Comparison of ENCODE assay signal across 13 cellular contexts in the genomic region with DNA sequence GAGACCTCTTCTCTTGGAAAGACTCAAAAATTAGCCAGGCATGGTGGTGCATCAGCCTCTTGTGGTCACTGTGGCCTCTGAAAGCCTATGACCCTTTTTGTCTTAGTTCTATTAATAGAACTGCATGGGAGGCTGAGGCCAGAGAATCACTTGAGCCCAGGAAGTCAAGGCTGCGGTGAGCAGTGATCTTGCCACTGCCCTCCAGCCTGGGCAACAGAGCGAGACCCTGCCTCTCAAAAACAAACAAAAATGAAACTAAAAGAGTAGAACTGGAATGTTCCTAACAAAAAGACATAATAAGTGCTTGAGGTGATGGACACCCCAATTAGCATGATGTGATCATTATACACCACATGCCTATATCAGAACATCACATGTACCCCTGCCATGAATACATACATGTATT.
DNase-seq lines count a peak whose midpoint lies in the region; ATAC-seq and TF ChIP-seq lines count a peak whose summit lies in the region.
"Had no signal": no experiment of that assay in that cellular context is flagged by ENCODE, and none has a peak within 500 bp of the region (broad histone marks: within the 10 kb centered on the region; RNA-seq: fewer than 3 reads in every experiment).

No MANE protein-coding gene starts in this region.

- no peaks in the 10 kb centered on the region for H3K9me3 ChIP-seq in heart right ventricle
- H3K9me3 ChIP-seq in aorta (ENCODE audit: control insufficient read depth, low read length): no peaks in the 10 kb centered on the region
- H3K9me3 ChIP-seq: esophagus squamous epithelium, Peyer's patch had no signal

- no peaks in the 10 kb centered on the region for H3K36me3 Mint-ChIP-seq in mesothelial cell of epicardium
- H3K36me3 Mint-ChIP-seq in activated naive CD4-positive, alpha-beta T cell treated with anti-CD3 and anti-CD28 coated beads for 36 hours (ENCODE audit: low read depth): no peaks in the 10 kb centered on the region

- H3K36me3 ChIP-seq in heart right ventricle (no peaks in the 10 kb centered on the region), aorta (ENCODE audit: control insufficient read depth in 1 of 2, insufficient read depth in 2 of 2, low read length in 1 of 2) (no peaks in the 10 kb centered on the region)
- H3K36me3 ChIP-seq: esophagus squamous epithelium, Peyer's patch had no signal

- H3K27ac ChIP-seq in heart right ventricle (peak overlapping the region in 9 of 10 donors; percentile 74 to 89 (median 79)), aorta (ENCODE audit: low read depth in 1 of 2, low read length in 2 of 2) (peak overlapping the region; percentile 64 to 97)
- H3K27ac ChIP-seq: Peyer's patch had no signal

- no peaks in the 10 kb centered on the region for H3K9me3 Mint-ChIP-seq in mesothelial cell of epicardium
- no peaks in the 10 kb centered on the region for H3K9me3 Mint-ChIP-seq in activated naive CD4-positive, alpha-beta T cell treated with anti-CD3 and anti-CD28 coated beads for 36 hours

- no peaks in the 10 kb centered on the region for H3K27me3 ChIP-seq in heart right ventricle
- H3K27me3 ChIP-seq in aorta (ENCODE audit: control insufficient read depth in 1 of 2, insufficient read depth in 2 of 2, low read length in 1 of 2): no peaks in the 10 kb centered on the region
- H3K27me3 ChIP-seq: esophagus squamous epithelium, Peyer's patch had no signal

- H3K4me3 Mint-ChIP-seq in mesothelial cell of epicardium: no peak overlapping the region
- no peak overlapping the region for H3K4me3 Mint-ChIP-seq in activated naive CD4-positive, alpha-beta T cell treated with anti-CD3 and anti-CD28 coated beads for 36 hours

- WGBS in heart right ventricle, 2 donors: 83 to 96% methylated on average over 2 of the region's 2 CpGs
- 91 to 95% methylated on average over 2 of the region's 2 CpGs for WGBS in aorta, 2 donors

- peaks cover 29% of the 10 kb centered on the region for H3K4me1 Mint-ChIP-seq in mesothelial cell of epicardium
- H3K4me1 Mint-ChIP-seq in activated naive CD4-positive, alpha-beta T cell treated with anti-CD3 and anti-CD28 coated beads for 36 hours (ENCODE audit: low read depth): no peaks in the 10 kb centered on the region

- DNase-seq in heart right ventricle: no peak
- DNase-seq in left ventricle myocardium superior: no peak
- peak; percentile 33 for DNase-seq in RPMI7951 (ENCODE audit: low read depth)
- DNase-seq in aorta: no peak
- no peak for DNase-seq in NCI-H2107 treated with DMSO at 0.1 percent for 48 hours (lab: John Stamatoyannopoulos, UW; ENCODE audit: unreplicated experiment)
- DNase-seq in mesothelial cell of epicardium (ENCODE audit: low spot score in 2 of 2, unreplicated experiment in 2 of 2): no peak
- no peak for DNase-seq in activated naive CD4-positive, alpha-beta T cell treated with anti-CD3 and anti-CD28 coated beads for 36 hours
- DNase-seq: activated CD4-positive, alpha-beta T cell treated with anti-CD3 and anti-CD28 coated beads, Interleukin-2, amount 50 U/mL, for 4 hours; activated naive CD4-positive, alpha-beta T cell; esophagus squamous epithelium; NCI-H226; Peyer's patch had no signal

- ATAC-seq in heart right ventricle (no peak), left ventricle myocardium superior (no peak), HG02884 (IDR thresholded peaks at IDR 0.05; ENCODE audit: unreplicated experiment) (peak; percentile 69), aorta (ENCODE audit: low FRiP score) (no peak)

- H3K27me3 Mint-ChIP-seq in mesothelial cell of epicardium (ENCODE audit: low read depth): no peaks in the 10 kb centered on the region
- no peaks in the 10 kb centered on the region for H3K27me3 Mint-ChIP-seq in activated naive CD4-positive, alpha-beta T cell treated with anti-CD3 and anti-CD28 coated beads for 36 hours (ENCODE audit: low read depth)

- H3K4me1 ChIP-seq in heart right ventricle: peaks cover 2 to 58% (median 11%) of the 10 kb centered on the region in 9 donors
- H3K4me1 ChIP-seq in aorta (ENCODE audit: control insufficient read depth in 1 of 2, insufficient read depth in 2 of 2, low read length in 2 of 2): peaks cover 4 to 18% of the 10 kb centered on the region in 2 donors

- intact Hi-C loops in heart right ventricle (cut with DNase I) (loop anchor here in 5 of 10 donors (2.0 to 10.0 kb wide), 11 partner anchors 51 to 259 kb away; partner anchors contain the start of gene NUDT4 (in 3 of the 5)), left ventricle myocardium superior (cut with micrococcal nuclease) (loop anchor here (5.0 kb wide), 1 partner anchor 56 kb away; no protein-coding TSS in a partner anchor), aorta (cut with DNase I) (loop anchor here in 1 of 2 donors (5.0 kb wide), 2 partner anchors 56 to 176 kb away; no protein-coding TSS in a partner anchor)
- intact Hi-C loops in activated naive CD4-positive, alpha-beta T cell treated with anti-CD3 and anti-CD28 coated beads for 36 hours (cut with micrococcal nuclease): no loop called here

- H3K27ac Mint-ChIP-seq in mesothelial cell of epicardium: no peak overlapping the region
- H3K27ac Mint-ChIP-seq in activated naive CD4-positive, alpha-beta T cell treated with anti-CD3 and anti-CD28 coated beads for 36 hours: no peak overlapping the region

- TF ChIP-seq CTCF in heart right ventricle (IDR thresholded peaks at IDR 0.05): no peak
- TF ChIP-seq CTCF in mesothelial cell of epicardium (IDR thresholded peaks at IDR 0.05; ENCODE audit: unreplicated experiment): no peak

- H3K4me3 ChIP-seq in heart right ventricle (no peak overlapping the region), aorta (ENCODE audit: low read length in 2 of 2) (no peak overlapping the region)
- H3K4me3 ChIP-seq: esophagus squamous epithelium, Peyer's patch had no signal

- CTCF ChIA-PET in activated naive CD4-positive, alpha-beta T cell treated with anti-CD3 and anti-CD28 coated beads for 36 hours (lab: Charles Lee): interaction anchor here (0.6 kb wide), 1 partner anchor 140 kb away, joined by 4 read pairs; no protein-coding TSS in a partner anchor
